2 cellular contexts compared by ENCODE assay signal in the genomic region with DNA sequence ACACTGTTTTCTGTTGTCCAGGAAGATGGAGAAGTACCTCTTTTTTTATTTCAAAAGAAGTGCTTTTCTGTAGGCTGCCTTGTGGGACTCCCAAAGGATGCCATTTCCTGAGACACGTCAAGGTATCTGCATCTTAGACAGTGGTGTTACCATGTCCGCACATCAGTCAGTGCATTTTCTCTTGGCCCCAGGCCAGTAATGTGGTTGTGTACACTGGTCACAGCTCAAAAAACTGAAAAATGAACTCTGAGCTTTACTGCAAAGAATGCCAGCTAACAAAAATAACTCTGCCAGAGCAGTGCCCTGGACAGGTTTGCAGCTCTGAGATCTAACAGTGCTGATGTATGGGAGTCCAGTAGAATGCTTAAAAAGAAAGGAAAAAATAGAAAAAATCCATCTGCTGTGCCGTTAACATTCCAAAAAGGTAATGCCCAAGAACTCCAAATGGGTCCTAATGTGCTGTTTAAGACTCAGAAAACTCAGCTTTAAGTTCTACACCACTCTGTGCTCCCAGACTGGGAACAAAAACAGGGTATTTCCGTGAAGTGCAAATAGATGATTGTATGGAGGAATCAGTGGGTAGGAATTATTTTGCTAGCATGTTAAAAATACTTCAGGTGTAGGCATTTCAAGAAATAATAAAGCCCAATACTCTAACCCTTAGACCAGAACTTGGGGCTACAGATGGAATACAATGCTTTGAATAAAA.
TF ChIP-seq lines count a peak whose summit lies in the region.

No MANE protein-coding gene starts in this region.

TF ChIP-seq in GM23338, 12 proteins besides CTCF, POLR2A, EP300 and RAD21 (continued from another document and continues in another):
- TF ChIP-seq, protein P1, sequence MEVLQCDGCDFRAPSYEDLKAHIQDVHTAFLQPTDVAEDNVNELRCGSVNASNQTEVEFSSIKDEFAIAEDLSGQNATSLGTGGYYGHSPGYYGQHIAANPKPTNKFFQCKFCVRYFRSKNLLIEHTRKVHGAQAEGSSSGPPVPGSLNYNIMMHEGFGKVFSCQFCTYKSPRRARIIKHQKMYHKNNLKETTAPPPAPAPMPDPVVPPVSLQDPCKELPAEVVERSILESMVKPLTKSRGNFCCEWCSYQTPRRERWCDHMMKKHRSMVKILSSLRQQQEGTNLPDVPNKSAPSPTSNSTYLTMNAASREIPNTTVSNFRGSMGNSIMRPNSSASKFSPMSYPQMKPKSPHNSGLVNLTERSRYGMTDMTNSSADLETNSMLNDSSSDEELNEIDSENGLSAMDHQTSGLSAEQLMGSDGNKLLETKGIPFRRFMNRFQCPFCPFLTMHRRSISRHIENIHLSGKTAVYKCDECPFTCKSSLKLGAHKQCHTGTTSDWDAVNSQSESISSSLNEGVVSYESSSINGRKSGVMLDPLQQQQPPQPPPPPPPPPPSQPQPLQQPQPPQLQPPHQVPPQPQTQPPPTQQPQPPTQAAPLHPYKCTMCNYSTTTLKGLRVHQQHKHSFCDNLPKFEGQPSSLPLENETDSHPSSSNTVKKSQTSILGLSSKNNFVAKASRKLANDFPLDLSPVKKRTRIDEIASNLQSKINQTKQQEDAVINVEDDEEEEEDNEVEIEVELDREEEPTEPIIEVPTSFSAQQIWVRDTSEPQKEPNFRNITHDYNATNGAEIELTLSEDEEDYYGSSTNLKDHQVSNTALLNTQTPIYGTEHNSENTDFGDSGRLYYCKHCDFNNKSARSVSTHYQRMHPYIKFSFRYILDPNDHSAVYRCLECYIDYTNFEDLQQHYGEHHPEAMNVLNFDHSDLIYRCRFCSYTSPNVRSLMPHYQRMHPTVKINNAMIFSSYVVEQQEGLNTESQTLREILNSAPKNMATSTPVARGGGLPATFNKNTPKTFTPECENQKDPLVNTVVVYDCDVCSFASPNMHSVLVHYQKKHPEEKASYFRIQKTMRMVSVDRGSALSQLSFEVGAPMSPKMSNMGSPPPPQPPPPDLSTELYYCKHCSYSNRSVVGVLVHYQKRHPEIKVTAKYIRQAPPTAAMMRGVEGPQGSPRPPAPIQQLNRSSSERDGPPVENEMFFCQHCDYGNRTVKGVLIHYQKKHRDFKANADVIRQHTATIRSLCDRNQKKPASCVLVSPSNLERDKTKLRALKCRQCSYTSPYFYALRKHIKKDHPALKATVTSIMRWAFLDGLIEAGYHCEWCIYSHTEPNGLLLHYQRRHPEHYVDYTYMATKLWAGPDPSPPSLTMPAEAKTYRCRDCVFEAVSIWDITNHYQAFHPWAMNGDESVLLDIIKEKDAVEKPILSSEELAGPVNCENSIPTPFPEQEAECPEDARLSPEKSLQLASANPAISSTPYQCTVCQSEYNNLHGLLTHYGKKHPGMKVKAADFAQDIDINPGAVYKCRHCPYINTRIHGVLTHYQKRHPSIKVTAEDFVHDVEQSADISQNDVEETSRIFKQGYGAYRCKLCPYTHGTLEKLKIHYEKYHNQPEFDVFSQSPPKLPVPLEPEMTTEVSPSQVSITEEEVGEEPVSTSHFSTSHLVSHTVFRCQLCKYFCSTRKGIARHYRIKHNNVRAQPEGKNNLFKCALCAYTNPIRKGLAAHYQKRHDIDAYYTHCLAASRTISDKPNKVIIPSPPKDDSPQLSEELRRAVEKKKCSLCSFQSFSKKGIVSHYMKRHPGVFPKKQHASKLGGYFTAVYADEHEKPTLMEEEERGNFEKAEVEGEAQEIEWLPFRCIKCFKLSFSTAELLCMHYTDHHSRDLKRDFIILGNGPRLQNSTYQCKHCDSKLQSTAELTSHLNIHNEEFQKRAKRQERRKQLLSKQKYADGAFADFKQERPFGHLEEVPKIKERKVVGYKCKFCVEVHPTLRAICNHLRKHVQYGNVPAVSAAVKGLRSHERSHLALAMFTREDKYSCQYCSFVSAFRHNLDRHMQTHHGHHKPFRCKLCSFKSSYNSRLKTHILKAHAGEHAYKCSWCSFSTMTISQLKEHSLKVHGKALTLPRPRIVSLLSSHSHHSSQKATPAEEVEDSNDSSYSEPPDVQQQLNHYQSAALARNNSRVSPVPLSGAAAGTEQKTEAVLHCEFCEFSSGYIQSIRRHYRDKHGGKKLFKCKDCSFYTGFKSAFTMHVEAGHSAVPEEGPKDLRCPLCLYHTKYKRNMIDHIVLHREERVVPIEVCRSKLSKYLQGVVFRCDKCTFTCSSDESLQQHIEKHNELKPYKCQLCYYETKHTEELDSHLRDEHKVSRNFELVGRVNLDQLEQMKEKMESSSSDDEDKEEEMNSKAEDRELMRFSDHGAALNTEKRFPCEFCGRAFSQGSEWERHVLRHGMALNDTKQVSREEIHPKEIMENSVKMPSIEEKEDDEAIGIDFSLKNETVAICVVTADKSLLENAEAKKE (CRISPR knock-in tag; IDR thresholded peaks at IDR 0.05): no peak
- TF ChIP-seq EZH2 (IDR thresholded peaks at IDR 0.05; ENCODE audit: low read depth, unreplicated experiment) (no peak), ZNF331 (CRISPR knock-in tag; IDR thresholded peaks at IDR 0.05; ENCODE audit: low read depth) (no peak), ZNF114 (CRISPR knock-in tag; IDR thresholded peaks at IDR 0.05) (no peak), POLR2AphosphoS5 (IDR thresholded peaks at IDR 0.05; ENCODE audit: low read depth) (no peak), CREB1 (CRISPR knock-in tag; IDR thresholded peaks at IDR 0.05; ENCODE audit: low read depth) (no peak), NANOG (IDR thresholded peaks at IDR 0.05; ENCODE audit: borderline replicate concordance) (no peak), EZH2phosphoT487 (IDR thresholded peaks at IDR 0.05; ENCODE audit: unreplicated experiment) (no peak), JUNB (IDR thresholded peaks at IDR 0.05; ENCODE audit: unreplicated experiment) (no peak)
- TF ChIP-seq, protein P2, sequence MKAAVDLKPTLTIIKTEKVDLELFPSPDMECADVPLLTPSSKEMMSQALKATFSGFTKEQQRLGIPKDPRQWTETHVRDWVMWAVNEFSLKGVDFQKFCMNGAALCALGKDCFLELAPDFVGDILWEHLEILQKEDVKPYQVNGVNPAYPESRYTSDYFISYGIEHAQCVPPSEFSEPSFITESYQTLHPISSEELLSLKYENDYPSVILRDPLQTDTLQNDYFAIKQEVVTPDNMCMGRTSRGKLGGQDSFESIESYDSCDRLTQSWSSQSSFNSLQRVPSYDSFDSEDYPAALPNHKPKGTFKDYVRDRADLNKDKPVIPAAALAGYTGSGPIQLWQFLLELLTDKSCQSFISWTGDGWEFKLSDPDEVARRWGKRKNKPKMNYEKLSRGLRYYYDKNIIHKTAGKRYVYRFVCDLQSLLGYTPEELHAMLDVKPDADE (IDR thresholded peaks at IDR 0.05): no peak

TF ChIP-seq in SK-N-SH, 30 proteins besides CTCF, POLR2A, EP300 and RAD21 (continued from another document):
- TF ChIP-seq, protein P3, sequence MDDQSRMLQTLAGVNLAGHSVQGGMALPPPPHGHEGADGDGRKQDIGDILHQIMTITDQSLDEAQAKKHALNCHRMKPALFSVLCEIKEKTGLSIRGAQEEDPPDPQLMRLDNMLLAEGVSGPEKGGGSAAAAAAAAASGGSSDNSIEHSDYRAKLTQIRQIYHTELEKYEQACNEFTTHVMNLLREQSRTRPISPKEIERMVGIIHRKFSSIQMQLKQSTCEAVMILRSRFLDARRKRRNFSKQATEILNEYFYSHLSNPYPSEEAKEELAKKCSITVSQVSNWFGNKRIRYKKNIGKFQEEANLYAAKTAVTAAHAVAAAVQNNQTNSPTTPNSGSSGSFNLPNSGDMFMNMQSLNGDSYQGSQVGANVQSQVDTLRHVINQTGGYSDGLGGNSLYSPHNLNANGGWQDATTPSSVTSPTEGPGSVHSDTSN (IDR thresholded peaks at IDR 0.05): peak; percentile 61
- peak; percentile 84 for TF ChIP-seq NFIC (IDR thresholded peaks at IDR 0.05; ENCODE audit: borderline replicate concordance)
